ENCODE assay signal across 25 cellular contexts in genomic region chr1:232709339-232709738, GRCh38.
A peak's percentile ranks its signal among the peaks of the same experiment; 100 is the strongest.
DNase-seq lines count a peak whose midpoint lies in the region; ATAC-seq and TF ChIP-seq lines count a peak whose summit lies in the region.
"Had no signal": no experiment of that assay in that cellular context is flagged by ENCODE, and none has a peak within 500 bp of the region (broad histone marks: within the 10 kb centered on the region; RNA-seq: fewer than 3 reads in every experiment).

No MANE protein-coding gene starts in this region.

- H3K27me3 ChIP-seq in mammary epithelial cell (ENCODE audit: insufficient read depth, low read length) (no peaks in the 10 kb centered on the region), kidney epithelial cell (ENCODE audit: control insufficient read depth, insufficient read depth, low read length) (no peaks in the 10 kb centered on the region)
- H3K27me3 ChIP-seq: cardiac muscle cell, MG63, SJSA1, upper lobe of left lung had no signal

- TF ChIP-seq CTCF in mammary epithelial cell (conservative IDR thresholded peaks at IDR 0.05 in 1 of 2, IDR thresholded peaks at IDR 0.05 in 1 of 2; ENCODE audit: extremely low read depth in 1 of 2, insufficient read depth in 1 of 2, low read depth in 1 of 2, low read length in 2 of 2) (no peak), kidney epithelial cell (IDR thresholded peaks at IDR 0.05; ENCODE audit: insufficient read depth, low read length, poor library complexity, severe bottlenecking) (no peak)

- dilution Hi-C loops in mammary epithelial cell (cut with HindIII; ENCODE audit: low sequenced_read_pairs): no loop called here

- peaks cover 35% of the 10 kb centered on the region for H3K4me1 ChIP-seq in mammary epithelial cell (ENCODE audit: insufficient read depth, low read length)

- H3K9me3 ChIP-seq in mammary epithelial cell (replicated peaks; ENCODE audit: insufficient read depth, low read length): no peaks in the 10 kb centered on the region
- H3K9me3 ChIP-seq: Caco-2, MG63, SJSA1 had no signal

- in situ Hi-C loops in mammary epithelial cell (cut with MboI; ENCODE audit: low sequenced_read_pairs in 2 of 2): no loop called here

- DNase-seq in M059J (ENCODE audit: low read depth): peak; percentile 81
- DNase-seq in mammary epithelial cell: peak; percentile 23
- peak; percentile 19 for DNase-seq in kidney epithelial cell (ENCODE audit: low read depth)
- DNase-seq in skeletal muscle cell (ENCODE audit: low read depth): peak; percentile 46
- DNase-seq: activated CD8-positive, alpha-beta memory T cell treated with anti-CD3 and anti-CD28 coated beads, Interleukin-2, amount 50 U/mL, for 48 hours; activated effector memory CD4-positive, alpha-beta T cell treated with anti-CD3 and anti-CD28 coated beads, Interleukin-2, amount 50 U/mL, for 16 hours; activated naive CD8-positive, alpha-beta T cell treated with anti-CD3 and anti-CD28 coated beads, Interleukin-2, amount 50 U/mL, for 24 hours; AML-193; Caco-2; glutamatergic neuron; H9; left ventricle myocardium superior; MG63; NCI-H1436; NCI-H2171 treated with DMSO at 0.1 percent for 48 hours; NCI-H748 treated with DMSO at 0.1 percent for 48 hours; OCI-M1; retina; upper lobe of left lung; WERI-Rb-1 had no signal

- no peak overlapping the region for H3K4me2 ChIP-seq in mammary epithelial cell (ENCODE audit: insufficient read depth, low read depth, low read length)

- H3K9ac ChIP-seq in mammary epithelial cell (ENCODE audit: insufficient read depth, low read length): no peak overlapping the region

- H3K4me3 Mint-ChIP-seq in activated T-helper 17 cell treated with anti-CD3 and anti-CD28 coated beads, Interleukin-2, amount 50 U/mL, for 72 hours: no peak overlapping the region
- H3K4me3 Mint-ChIP-seq: activated naive CD8-positive, alpha-beta T cell treated with anti-CD3 and anti-CD28 coated beads, Interleukin-2, amount 50 U/mL, for 24 hours; H9 had no signal

- no peaks in the 10 kb centered on the region for H3K79me2 ChIP-seq in mammary epithelial cell (ENCODE audit: insufficient read depth, low read length)

- ATAC-seq in activated T-helper 17 cell treated with anti-CD3 and anti-CD28 coated beads, Interleukin-2, amount 50 U/mL, for 72 hours (replicated peaks): no peak
- ATAC-seq in HG03175 (IDR thresholded peaks at IDR 0.05; ENCODE audit: unreplicated experiment) (no peak), HG02678 (IDR thresholded peaks at IDR 0.05; ENCODE audit: unreplicated experiment) (no peak)
- ATAC-seq: activated naive CD8-positive, alpha-beta T cell treated with anti-CD3 and anti-CD28 coated beads, Interleukin-2, amount 50 U/mL, for 24 hours; left ventricle myocardium superior had no signal

- no peak overlapping the region for H2AFZ ChIP-seq in mammary epithelial cell (ENCODE audit: low read depth, low read length)

- H4K20me1 ChIP-seq in mammary epithelial cell (ENCODE audit: insufficient read depth, low read length): no peaks in the 10 kb centered on the region

- H3K36me3 Mint-ChIP-seq in activated T-helper 17 cell treated with anti-CD3 and anti-CD28 coated beads, Interleukin-2, amount 50 U/mL, for 72 hours (ENCODE audit: low read depth): no peaks in the 10 kb centered on the region

- no peak overlapping the region for H3K4me3 ChIP-seq in mammary epithelial cell (replicated peaks in 1 of 3; ENCODE audit: insufficient read depth in 1 of 3, low read depth in 2 of 3, low read length in 3 of 3)
- no peak overlapping the region for H3K4me3 ChIP-seq in kidney epithelial cell (ENCODE audit: low read depth, low read length)
- no peak overlapping the region for H3K4me3 ChIP-seq in skeletal muscle cell (ENCODE audit: low read depth, low read length)
- H3K4me3 ChIP-seq: cardiac muscle cell, MG63, SJSA1, upper lobe of left lung had no signal

- WGBS in mammary epithelial cell (ENCODE audit: low coverage, missing lambda C conversion rate): 90% methylated on average over 5 of the region's 5 CpGs

- H3K36me3 ChIP-seq in mammary epithelial cell (ENCODE audit: insufficient read depth, low read length) (no peaks in the 10 kb centered on the region), kidney epithelial cell (ENCODE audit: control insufficient read depth, insufficient read depth, low read length) (no peaks in the 10 kb centered on the region)
- H3K36me3 ChIP-seq: cardiac muscle cell, MG63, SJSA1, upper lobe of left lung, WERI-Rb-1 had no signal

- H3K4me1 Mint-ChIP-seq in activated T-helper 17 cell treated with anti-CD3 and anti-CD28 coated beads, Interleukin-2, amount 50 U/mL, for 72 hours: peaks cover 5% of the 10 kb centered on the region
- H3K4me1 Mint-ChIP-seq: H9 had no signal

- peaks cover 10% of the 10 kb centered on the region for H3K27me3 Mint-ChIP-seq in activated T-helper 17 cell treated with anti-CD3 and anti-CD28 coated beads, Interleukin-2, amount 50 U/mL, for 72 hours
- H3K27me3 Mint-ChIP-seq: activated naive CD8-positive, alpha-beta T cell treated with anti-CD3 and anti-CD28 coated beads, Interleukin-2, amount 50 U/mL, for 24 hours had no signal

- BruUV-seq in mammary epithelial cell (replicated peaks; lab: Mats Ljungman, UMichigan): no TSS peak

- H3K27ac Mint-ChIP-seq in activated T-helper 17 cell treated with anti-CD3 and anti-CD28 coated beads, Interleukin-2, amount 50 U/mL, for 72 hours: no peak overlapping the region
- H3K27ac Mint-ChIP-seq: activated naive CD8-positive, alpha-beta T cell treated with anti-CD3 and anti-CD28 coated beads, Interleukin-2, amount 50 U/mL, for 24 hours; H9 had no signal

- no peak overlapping the region for H3K27ac ChIP-seq in mammary epithelial cell (ENCODE audit: insufficient read depth, low read depth, low read length)
- H3K27ac ChIP-seq: cardiac muscle cell, SJSA1, upper lobe of left lung, WERI-Rb-1 had no signal

- H3K9me3 Mint-ChIP-seq in activated T-helper 17 cell treated with anti-CD3 and anti-CD28 coated beads, Interleukin-2, amount 50 U/mL, for 72 hours: no peaks in the 10 kb centered on the region
- H3K9me3 Mint-ChIP-seq: H9 had no signal

- intact Hi-C loops in mammary epithelial cell (cut with micrococcal nuclease): no loop called here

- CTCF ChIA-PET in mammary epithelial cell (lab: Charles Lee; ENCODE audit: low non-redundant PET): no interaction called here

Comparison
In these comparisons a context has a peak if more than half of its experiments do, and no peak if none do; other contexts are left out.
1. DNase-seq: peak in every context shown above with its lines; median percentile 81 in M059J; 46 in skeletal muscle cell; 23 in mammary epithelial cell; 19 in kidney epithelial cell.